In genomic region chr5:38193015-38193581, GRCh38 we compare ENCODE assay signal across 1 cellular context.
TF ChIP-seq lines count a peak whose summit lies in the region.

No MANE protein-coding gene starts in this region.

TF ChIP-seq in HepG2, 621 proteins besides CTCF, POLR2A, EP300 and RAD21 (continued from another document and continues in another):
- TF ChIP-seq ZSCAN5A (CRISPR knock-in tag; IDR thresholded peaks at IDR 0.05; ENCODE audit: borderline replicate concordance) (no peak), HHEX (CRISPR knock-in tag; IDR thresholded peaks at IDR 0.05) (no peak), ZNF343 (CRISPR knock-in tag; IDR thresholded peaks at IDR 0.05) (no peak), SP1 (IDR thresholded peaks at IDR 0.05) (no peak), SP1 (CRISPR knock-in tag; IDR thresholded peaks at IDR 0.05) (no peak), SRF (IDR thresholded peaks at IDR 0.05; ENCODE audit: low read depth, low read length) (no peak), PLSCR1 (CRISPR knock-in tag; IDR thresholded peaks at IDR 0.05; ENCODE audit: borderline replicate concordance) (no peak), MYC (CRISPR knock-in tag; IDR thresholded peaks at IDR 0.05; ENCODE audit: borderline replicate concordance) (no peak), ZHX2 (IDR thresholded peaks at IDR 0.05; ENCODE audit: low read depth) (no peak), ZHX2 (CRISPR knock-in tag; IDR thresholded peaks at IDR 0.05; ENCODE audit: borderline replicate concordance) (no peak), HNRNPL (IDR thresholded peaks at IDR 0.05; ENCODE audit: low read depth, low read length) (no peak), ZNF468 (CRISPR knock-in tag; IDR thresholded peaks at IDR 0.05) (no peak), ATF6 (CRISPR knock-in tag; conservative IDR thresholded peaks at IDR 0.05) (no peak), ZSCAN21 (CRISPR knock-in tag; IDR thresholded peaks at IDR 0.05; ENCODE audit: borderline replicate concordance) (no peak; the same call in 1 of the 2 replicates), ZKSCAN8 (CRISPR knock-in tag; IDR thresholded peaks at IDR 0.05; ENCODE audit: borderline replicate concordance) (no peak), SNAPC2 (CRISPR knock-in tag; IDR thresholded peaks at IDR 0.05) (no peak), ZNF775 (CRISPR knock-in tag; IDR thresholded peaks at IDR 0.05; ENCODE audit: borderline replicate concordance) (no peak), ZBTB33 (CRISPR knock-in tag; IDR thresholded peaks at IDR 0.05) (peak; percentile 48; the same call in 1 of the 2 replicates), NFATC3 (CRISPR knock-in tag; IDR thresholded peaks at IDR 0.05) (no peak), SRSF9 (IDR thresholded peaks at IDR 0.05; ENCODE audit: borderline replicate concordance, insufficient read depth, low read depth, low read length, poor library complexity, severe bottlenecking) (no peak), SAFB2 (CRISPR knock-in tag; IDR thresholded peaks at IDR 0.05; ENCODE audit: borderline replicate concordance, low read depth) (no peak), KLF15 (CRISPR knock-in tag; IDR thresholded peaks at IDR 0.05; ENCODE audit: borderline replicate concordance) (no peak), MEIS2 (CRISPR knock-in tag; IDR thresholded peaks at IDR 0.05) (no peak), RCOR2 (CRISPR knock-in tag; IDR thresholded peaks at IDR 0.05) (peak; percentile 95), GABPB1 (CRISPR knock-in tag; IDR thresholded peaks at IDR 0.05) (no peak), ISX (CRISPR knock-in tag; conservative IDR thresholded peaks at IDR 0.05) (0 out of 2 replicates have a peak, but pooled peaks have one; percentile 45), HMGXB4 (CRISPR knock-in tag; IDR thresholded peaks at IDR 0.05; ENCODE audit: borderline replicate concordance in 1 of 2, low read depth in 1 of 2) (peak; percentile 43 to 55; a peak in 2 of 4 replicates), ZNF790 (CRISPR knock-in tag; IDR thresholded peaks at IDR 0.05; ENCODE audit: borderline replicate concordance) (no peak), ZFX (CRISPR knock-in tag; IDR thresholded peaks at IDR 0.05; ENCODE audit: low read depth) (no peak), YEATS2 (CRISPR knock-in tag; IDR thresholded peaks at IDR 0.05; ENCODE audit: borderline replicate concordance) (no peak), CSRNP1 (CRISPR knock-in tag; IDR thresholded peaks at IDR 0.05) (no peak), HNRNPUL1 (IDR thresholded peaks at IDR 0.05; ENCODE audit: low read depth, low read length) (no peak), ZSCAN22 (CRISPR knock-in tag; IDR thresholded peaks at IDR 0.05) (no peak), TGIF2 (CRISPR knock-in tag; IDR thresholded peaks at IDR 0.05) (no peak), PRDM10 (CRISPR knock-in tag; IDR thresholded peaks at IDR 0.05; ENCODE audit: low read depth) (no peak), SMAD9 (CRISPR knock-in tag; IDR thresholded peaks at IDR 0.05) (no peak)
